Comparison of ENCODE assay signal across 8 cellular contexts in genomic region chr15:45795487-45796069, GRCh38.
DNase-seq lines count a peak whose midpoint lies in the region; ATAC-seq, FAIRE-seq and TF ChIP-seq lines count a peak whose summit lies in the region.

No MANE protein-coding gene starts in this region.

- DNase-seq in AG04450 (ENCODE audit: low read depth, low spot score) (no peak), GM12892 (ENCODE audit: insufficient read length) (no peak), NCI-H1417 (lab: John Stamatoyannopoulos, UW) (peak; percentile 58 to 89 (median 63)), SKM-1 treated with dmso at 0.1 percent for 144 hours (lab: John Stamatoyannopoulos, UW; ENCODE audit: unreplicated experiment) (peak; percentile 50), head of caudate nucleus (peak in 26 of 42 donors; percentile 9 to 67 (median 28)), spleen (no peak)

- no peaks in the 10 kb centered on the region for H3K9me3 ChIP-seq in AG04450 (ENCODE audit: control insufficient read depth, insufficient read depth, low read length)
- H3K9me3 ChIP-seq in spleen = no peaks in the 10 kb centered on the region

- no peak for TF ChIP-seq POLR2A in GM12892 (IDR thresholded peaks at IDR 0.05; ENCODE audit: low read depth, low read length)
- no peak for TF ChIP-seq POLR2A in spleen (IDR thresholded peaks at IDR 0.05)

- no peaks in the 10 kb centered on the region for H3K4me1 ChIP-seq in spleen

- no peak for ATAC-seq in HG02884 (IDR thresholded peaks at IDR 0.05; ENCODE audit: unreplicated experiment)
- no peak for ATAC-seq in GM21717 (IDR thresholded peaks at IDR 0.05; ENCODE audit: unreplicated experiment)

- no peaks in the 10 kb centered on the region for H3K36me3 ChIP-seq in spleen

- CTCF ChIA-PET in AG04450 (lab: Charles Lee) = interaction anchor here (0.7 to 3.3 kb wide), 6 partner anchors 64 to 365 kb away, joined by 3 to 20 read pairs (median 3); no protein-coding TSS in a partner anchor

- H3K27ac ChIP-seq in AG04450 (ENCODE audit: low read depth, low read length) = no peak overlapping the region
- no peak overlapping the region for H3K27ac ChIP-seq in spleen

- H3K27me3 ChIP-seq in AG04450 (ENCODE audit: control insufficient read depth, insufficient read depth, low read length) (no peaks in the 10 kb centered on the region), spleen (replicated peaks in 1 of 7) (peaks cover 0 to 27% (median 0%) of the 10 kb centered on the region in 7 donors)

- intact Hi-C loops in head of caudate nucleus (cut with DNase I) = no loop called here
- intact Hi-C loops in spleen (cut with DNase I; ENCODE audit: low total_unique reads) = no loop called here

- POLR2A ChIA-PET in AG04450 (lab: Yijun Ruan, JAX) = no interaction called here

- H3K4me3 ChIP-seq in AG04450 (ENCODE audit: low read depth, low read length) (no peak overlapping the region), spleen (no peak overlapping the region)

- TF ChIP-seq CTCF in AG04450 (IDR thresholded peaks at IDR 0.05; ENCODE audit: low read depth, low read length) = peak; percentile 49
- peak in 7 of 11 experiments; percentile 35 to 54 (median 45) for TF ChIP-seq CTCF in spleen (IDR thresholded peaks at IDR 0.05 in 8 of 11, conservative IDR thresholded peaks at IDR 0.05 in 3 of 11)

- 17 to 27% (median 22%) methylated on average over 3 of the region's 3 CpGs for WGBS in spleen, 5 donors

- FAIRE-seq in GM12892 (lab: Jason Lieb, UNC) = peak; percentile 61

Comparison
In these comparisons a context has a peak if more than half of its experiments do, and no peak if none do; other contexts are left out.
1. DNase-seq: peak in NCI-H1417 (3 of 3), SKM-1 treated with dmso at 0.1 percent for 144 hours (single experiment) and head of caudate nucleus (26 of 42); none in AG04450 (single experiment), GM12892 (single experiment) and spleen (single experiment).